ENCODE assay signal across 12 cellular contexts in the genomic region with DNA sequence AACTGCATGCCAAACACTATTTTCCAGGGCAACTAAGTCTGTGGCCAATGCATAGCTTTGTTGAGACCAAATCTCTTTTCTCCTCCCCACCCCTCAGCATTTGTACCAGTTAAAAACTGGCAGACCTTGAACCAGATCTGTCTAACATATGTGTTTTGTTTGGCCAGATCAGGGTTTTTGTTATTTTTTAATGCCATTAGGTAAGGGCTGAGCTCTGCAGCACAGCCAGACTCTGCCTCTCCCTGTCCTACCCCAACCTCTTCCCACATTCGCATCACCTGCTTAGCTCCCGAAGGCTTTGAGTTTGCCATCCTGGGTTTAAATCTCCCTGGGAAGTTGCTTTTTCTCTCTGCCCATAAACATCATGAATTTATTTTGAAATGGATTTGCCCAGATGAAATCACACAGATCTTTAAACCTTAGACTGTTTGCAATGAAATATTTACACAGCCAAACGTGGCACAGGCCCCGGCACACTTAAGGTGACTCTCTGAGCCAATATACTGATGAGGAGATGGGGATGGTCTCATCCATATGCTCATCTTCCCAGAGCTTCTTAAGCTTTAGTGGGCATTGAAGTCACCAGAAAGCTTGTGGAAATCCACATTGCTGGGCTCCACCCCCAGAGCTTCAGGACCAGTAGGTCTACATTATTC.
"Had no signal": no experiment of that assay in that cellular context is flagged by ENCODE, and none has a peak within 500 bp of the region (broad histone marks: within the 10 kb centered on the region; RNA-seq: fewer than 3 reads in every experiment).

No MANE protein-coding gene starts in this region.

- FAIRE-seq: endometrium, TTC549 had no signal

- H3K9me3 ChIP-seq: ascending aorta, tibial artery, vagina had no signal

- H3K27me3 Mint-ChIP-seq: activated CD4-positive, alpha-beta T cell treated with anti-CD3 and anti-CD28 coated beads, Interleukin-2, amount 10 ng/mL, durations not matched to agents 7 days and 5 days had no signal

- H3K4me1 ChIP-seq: ascending aorta, vagina had no signal

- H3K4me3 Mint-ChIP-seq: activated CD4-positive, alpha-beta T cell treated with anti-CD3 and anti-CD28 coated beads, Interleukin-2, amount 10 ng/mL, durations not matched to agents 7 days and 5 days; activated naive CD4-positive, alpha-beta T cell treated with anti-CD3 and anti-CD28 coated beads, Interleukin-2, amount 10 ng/mL, durations not matched to agents 7 days and 5 days; stimulated activated naive B cell treated with anti-CD40 and anti-IgM and Interleukin-4, amounts not matched to agents 10 μg/mL and 1 μg/mL and 100 μg/mL, for 72 hours had no signal

- DNase-seq: activated CD4-positive, alpha-beta T cell treated with anti-CD3 and anti-CD28 coated beads, Interleukin-2, amount 10 ng/mL, durations not matched to agents 7 days and 5 days; activated CD4-positive, CD25-positive, alpha-beta regulatory T cell; activated naive CD4-positive, alpha-beta T cell treated with anti-CD3 and anti-CD28 coated beads, Interleukin-2, amount 10 ng/mL, durations not matched to agents 7 days and 5 days; hippocampal formation; stimulated activated CD4-positive, alpha-beta T cell treated with anti-CD3 and anti-CD28 coated beads, Interleukin-4, amount 100 ng/mL, for 1 hour; stimulated activated naive B cell treated with anti-CD40 and anti-IgM and Interleukin-4, amounts not matched to agents 10 μg/mL and 1 μg/mL and 100 μg/mL, for 72 hours; tibial artery had no signal

- H3K9me3 Mint-ChIP-seq: activated CD4-positive, alpha-beta T cell treated with anti-CD3 and anti-CD28 coated beads, Interleukin-2, amount 10 ng/mL, durations not matched to agents 7 days and 5 days; activated naive CD4-positive, alpha-beta T cell treated with anti-CD3 and anti-CD28 coated beads, Interleukin-2, amount 10 ng/mL, durations not matched to agents 7 days and 5 days had no signal

- H3K36me3 ChIP-seq: ascending aorta, tibial artery, vagina had no signal

- H3K4me3 ChIP-seq: ascending aorta, tibial artery, vagina had no signal

- H3K27ac Mint-ChIP-seq: activated CD4-positive, alpha-beta T cell treated with anti-CD3 and anti-CD28 coated beads, Interleukin-2, amount 10 ng/mL, durations not matched to agents 7 days and 5 days; activated naive CD4-positive, alpha-beta T cell treated with anti-CD3 and anti-CD28 coated beads, Interleukin-2, amount 10 ng/mL, durations not matched to agents 7 days and 5 days; stimulated activated naive B cell treated with anti-CD40 and anti-IgM and Interleukin-4, amounts not matched to agents 10 μg/mL and 1 μg/mL and 100 μg/mL, for 72 hours had no signal

- H3K4me1 Mint-ChIP-seq: stimulated activated naive B cell treated with anti-CD40 and anti-IgM and Interleukin-4, amounts not matched to agents 10 μg/mL and 1 μg/mL and 100 μg/mL, for 72 hours had no signal

- H3K27ac ChIP-seq: ascending aorta, tibial artery, vagina had no signal

- H3K27me3 ChIP-seq: ascending aorta, tibial artery, vagina had no signal

- ATAC-seq: esophagus mucosa; stimulated activated naive B cell treated with anti-CD40 and anti-IgM and Interleukin-4, amounts not matched to agents 10 μg/mL and 1 μg/mL and 100 μg/mL, for 72 hours had no signal

- H3K36me3 Mint-ChIP-seq: activated naive CD4-positive, alpha-beta T cell treated with anti-CD3 and anti-CD28 coated beads, Interleukin-2, amount 10 ng/mL, durations not matched to agents 7 days and 5 days; stimulated activated naive B cell treated with anti-CD40 and anti-IgM and Interleukin-4, amounts not matched to agents 10 μg/mL and 1 μg/mL and 100 μg/mL, for 72 hours had no signal
